ENCODE assay signal across 1 cellular context in the genomic region with DNA sequence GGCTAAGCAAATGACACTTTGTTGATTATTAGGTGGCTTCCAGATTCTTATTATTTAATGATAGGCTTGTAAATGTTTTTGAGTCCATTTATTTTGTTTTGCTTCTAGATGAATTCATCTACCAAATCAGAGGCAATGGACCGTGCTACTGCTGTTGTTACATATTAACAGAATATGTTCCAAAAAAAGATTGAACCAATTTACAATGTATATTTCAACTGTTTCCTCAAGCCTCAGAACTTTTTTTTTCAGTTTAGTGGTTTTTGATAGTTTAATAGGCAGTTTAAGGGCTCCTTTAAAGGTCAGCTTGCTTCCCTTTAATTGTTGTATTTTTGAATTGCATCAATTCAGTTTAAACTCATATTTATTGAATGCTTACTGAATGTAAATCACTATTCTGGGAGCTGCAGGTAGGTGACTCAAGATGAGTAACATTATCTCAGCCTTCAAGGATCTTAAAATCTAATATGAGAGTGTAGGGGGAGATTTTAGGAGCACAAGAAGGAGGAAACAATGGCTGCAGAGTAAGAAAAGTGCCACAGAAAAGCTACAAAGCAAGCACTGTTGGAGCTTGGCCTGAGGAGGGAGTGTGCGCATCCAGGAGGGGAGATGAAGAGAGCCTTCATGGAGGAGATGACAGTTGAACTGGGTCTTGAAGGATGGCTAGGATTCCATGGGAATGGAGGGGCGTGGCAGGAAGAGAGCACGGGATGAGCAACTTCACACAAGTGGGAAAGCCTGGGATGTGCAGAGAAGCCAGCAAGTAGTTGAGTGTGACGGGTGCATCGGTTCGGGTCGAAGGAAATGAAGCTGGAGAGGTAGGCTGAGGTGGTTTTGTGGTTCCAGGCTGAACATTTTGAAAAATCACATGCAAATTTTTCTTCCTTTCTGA.
TF ChIP-seq lines count a peak whose summit lies in the region.

No MANE protein-coding gene starts in this region.

TF ChIP-seq in GM12878, 131 proteins besides CTCF, POLR2A, EP300 and RAD21:
- TF ChIP-seq CHD2 (IDR thresholded peaks at IDR 0.05; ENCODE audit: borderline replicate concordance, low read depth, low read length) (no peak), TCF3 (IDR thresholded peaks at IDR 0.05; ENCODE audit: borderline replicate concordance, insufficient read depth, low read depth, low read length) (no peak), EED (IDR thresholded peaks at IDR 0.05; ENCODE audit: low read depth) (peak; percentile 93), POU2F2 (IDR thresholded peaks at IDR 0.05; ENCODE audit: borderline replicate concordance, low read depth, low read length) (peak; percentile 41; the same call in 1 of the 3 replicates), TARDBP (IDR thresholded peaks at IDR 0.05; ENCODE audit: borderline replicate concordance) (no peak), RAD51 (IDR thresholded peaks at IDR 0.05) (peak; percentile 25; the same call in 1 of the 2 replicates), GABPA (IDR thresholded peaks at IDR 0.05; ENCODE audit: low read depth) (no peak), TBL1XR1 (IDR thresholded peaks at IDR 0.05; ENCODE audit: low read depth, low read length) (no peak), NBN (IDR thresholded peaks at IDR 0.05) (no peak), STAT3 (IDR thresholded peaks at IDR 0.05; ENCODE audit: low read depth, low read length) (no peak), MTA2 (IDR thresholded peaks at IDR 0.05; ENCODE audit: low read depth) (peak; percentile 72), IKZF2 (IDR thresholded peaks at IDR 0.05) (peak; percentile 73 to 85), HDAC6 (IDR thresholded peaks at IDR 0.05; ENCODE audit: unreplicated experiment) (no peak), PAX5 (IDR thresholded peaks at IDR 0.05; ENCODE audit: borderline replicate concordance, low read depth, low read length) (0 out of 2 replicates have a peak, but pooled peaks have one; percentile 19), ZNF384 (IDR thresholded peaks at IDR 0.05; ENCODE audit: borderline replicate concordance, low read depth, low read length) (peak; percentile 62; the same call in 1 of the 2 replicates), NR2F1 (conservative IDR thresholded peaks at IDR 0.05) (peak; percentile 39), MTA3 (IDR thresholded peaks at IDR 0.05; ENCODE audit: borderline replicate concordance, low read length) (no peak), WRNIP1 (IDR thresholded peaks at IDR 0.05; ENCODE audit: borderline replicate concordance, low read depth, low read length) (0 out of 2 replicates have a peak, but pooled peaks have one; percentile 59), KDM1A (IDR thresholded peaks at IDR 0.05; ENCODE audit: borderline replicate concordance) (no peak), ZBED1 (IDR thresholded peaks at IDR 0.05; ENCODE audit: borderline replicate concordance) (no peak), ETV6 (conservative IDR thresholded peaks at IDR 0.05 in 1 of 2, IDR thresholded peaks at IDR 0.05 in 1 of 2; ENCODE audit: borderline replicate concordance in 1 of 2, low read depth in 1 of 2) (no peak), RUNX3 (IDR thresholded peaks at IDR 0.05; ENCODE audit: low read length) (peak; percentile 90), SMARCA5 (IDR thresholded peaks at IDR 0.05) (peak; percentile 49), SMAD1 (IDR thresholded peaks at IDR 0.05; ENCODE audit: low read depth, partially characterized antibody) (no peak), JUNB (IDR thresholded peaks at IDR 0.05) (no peak), ZNF24 (IDR thresholded peaks at IDR 0.05) (0 out of 2 replicates have a peak, but pooled peaks have one; percentile 40), LARP7 (IDR thresholded peaks at IDR 0.05) (no peak), IRF4 (IDR thresholded peaks at IDR 0.05; ENCODE audit: low read depth, low read length) (0 out of 2 replicates have a peak, but pooled peaks have one; percentile 29), IKZF1 (conservative IDR thresholded peaks at IDR 0.05) (peak; percentile 85), GATAD2B (conservative IDR thresholded peaks at IDR 0.05; ENCODE audit: low read depth) (no peak), YY1 (IDR thresholded peaks at IDR 0.05; ENCODE audit: low read depth, low read length) (peak; percentile 47; the same call in 1 of the 2 replicates), BHLHE40 (IDR thresholded peaks at IDR 0.05; ENCODE audit: borderline replicate concordance in 1 of 2, low read depth in 2 of 2, low read length in 1 of 2) (0 out of 4 replicates have a peak, but pooled peaks of 1 of the 2 experiments have one; percentile 14), HCFC1 (IDR thresholded peaks at IDR 0.05; ENCODE audit: low read length) (0 out of 2 replicates have a peak, but pooled peaks have one; percentile 13), RBBP5 (conservative IDR thresholded peaks at IDR 0.05) (no peak), MEF2B (IDR thresholded peaks at IDR 0.05; ENCODE audit: partially characterized antibody, poor library complexity, severe bottlenecking) (peak; percentile 61), HDGF (IDR thresholded peaks at IDR 0.05) (peak; percentile 96), RFX5 (IDR thresholded peaks at IDR 0.05; ENCODE audit: low read depth, low read length) (no peak), EGR1 (IDR thresholded peaks at IDR 0.05; ENCODE audit: borderline replicate concordance in 1 of 2, low read depth in 2 of 2, low read length in 2 of 2) (no peak), RB1 (IDR thresholded peaks at IDR 0.05; ENCODE audit: borderline replicate concordance) (no peak)
- TF ChIP-seq, protein P1, sequence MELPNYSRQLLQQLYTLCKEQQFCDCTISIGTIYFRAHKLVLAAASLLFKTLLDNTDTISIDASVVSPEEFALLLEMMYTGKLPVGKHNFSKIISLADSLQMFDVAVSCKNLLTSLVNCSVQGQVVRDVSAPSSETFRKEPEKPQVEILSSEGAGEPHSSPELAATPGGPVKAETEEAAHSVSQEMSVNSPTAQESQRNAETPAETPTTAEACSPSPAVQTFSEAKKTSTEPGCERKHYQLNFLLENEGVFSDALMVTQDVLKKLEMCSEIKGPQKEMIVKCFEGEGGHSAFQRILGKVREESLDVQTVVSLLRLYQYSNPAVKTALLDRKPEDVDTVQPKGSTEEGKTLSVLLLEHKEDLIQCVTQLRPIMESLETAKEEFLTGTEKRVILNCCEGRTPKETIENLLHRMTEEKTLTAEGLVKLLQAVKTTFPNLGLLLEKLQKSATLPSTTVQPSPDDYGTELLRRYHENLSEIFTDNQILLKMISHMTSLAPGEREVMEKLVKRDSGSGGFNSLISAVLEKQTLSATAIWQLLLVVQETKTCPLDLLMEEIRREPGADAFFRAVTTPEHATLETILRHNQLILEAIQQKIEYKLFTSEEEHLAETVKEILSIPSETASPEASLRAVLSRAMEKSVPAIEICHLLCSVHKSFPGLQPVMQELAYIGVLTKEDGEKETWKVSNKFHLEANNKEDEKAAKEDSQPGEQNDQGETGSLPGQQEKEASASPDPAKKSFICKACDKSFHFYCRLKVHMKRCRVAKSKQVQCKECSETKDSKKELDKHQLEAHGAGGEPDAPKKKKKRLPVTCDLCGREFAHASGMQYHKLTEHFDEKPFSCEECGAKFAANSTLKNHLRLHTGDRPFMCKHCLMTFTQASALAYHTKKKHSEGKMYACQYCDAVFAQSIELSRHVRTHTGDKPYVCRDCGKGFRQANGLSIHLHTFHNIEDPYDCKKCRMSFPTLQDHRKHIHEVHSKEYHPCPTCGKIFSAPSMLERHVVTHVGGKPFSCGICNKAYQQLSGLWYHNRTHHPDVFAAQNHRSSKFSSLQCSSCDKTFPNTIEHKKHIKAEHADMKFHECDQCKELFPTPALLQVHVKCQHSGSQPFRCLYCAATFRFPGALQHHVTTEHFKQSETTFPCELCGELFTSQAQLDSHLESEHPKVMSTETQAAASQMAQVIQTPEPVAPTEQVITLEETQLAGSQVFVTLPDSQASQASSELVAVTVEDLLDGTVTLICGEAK (IDR thresholded peaks at IDR 0.05; ENCODE audit: borderline replicate concordance): no peak
- TF ChIP-seq, protein P2, sequence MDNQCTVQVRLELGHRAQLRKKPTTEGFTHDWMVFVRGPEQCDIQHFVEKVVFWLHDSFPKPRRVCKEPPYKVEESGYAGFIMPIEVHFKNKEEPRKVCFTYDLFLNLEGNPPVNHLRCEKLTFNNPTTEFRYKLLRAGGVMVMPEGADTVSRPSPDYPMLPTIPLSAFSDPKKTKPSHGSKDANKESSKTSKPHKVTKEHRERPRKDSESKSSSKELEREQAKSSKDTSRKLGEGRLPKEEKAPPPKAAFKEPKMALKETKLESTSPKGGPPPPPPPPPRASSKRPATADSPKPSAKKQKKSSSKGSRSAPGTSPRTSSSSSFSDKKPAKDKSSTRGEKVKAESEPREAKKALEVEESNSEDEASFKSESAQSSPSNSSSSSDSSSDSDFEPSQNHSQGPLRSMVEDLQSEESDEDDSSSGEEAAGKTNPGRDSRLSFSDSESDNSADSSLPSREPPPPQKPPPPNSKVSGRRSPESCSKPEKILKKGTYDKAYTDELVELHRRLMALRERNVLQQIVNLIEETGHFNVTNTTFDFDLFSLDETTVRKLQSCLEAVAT (IDR thresholded peaks at IDR 0.05): peak; percentile 40; the same call in 1 of the 2 replicates
- TF ChIP-seq, protein P3, sequence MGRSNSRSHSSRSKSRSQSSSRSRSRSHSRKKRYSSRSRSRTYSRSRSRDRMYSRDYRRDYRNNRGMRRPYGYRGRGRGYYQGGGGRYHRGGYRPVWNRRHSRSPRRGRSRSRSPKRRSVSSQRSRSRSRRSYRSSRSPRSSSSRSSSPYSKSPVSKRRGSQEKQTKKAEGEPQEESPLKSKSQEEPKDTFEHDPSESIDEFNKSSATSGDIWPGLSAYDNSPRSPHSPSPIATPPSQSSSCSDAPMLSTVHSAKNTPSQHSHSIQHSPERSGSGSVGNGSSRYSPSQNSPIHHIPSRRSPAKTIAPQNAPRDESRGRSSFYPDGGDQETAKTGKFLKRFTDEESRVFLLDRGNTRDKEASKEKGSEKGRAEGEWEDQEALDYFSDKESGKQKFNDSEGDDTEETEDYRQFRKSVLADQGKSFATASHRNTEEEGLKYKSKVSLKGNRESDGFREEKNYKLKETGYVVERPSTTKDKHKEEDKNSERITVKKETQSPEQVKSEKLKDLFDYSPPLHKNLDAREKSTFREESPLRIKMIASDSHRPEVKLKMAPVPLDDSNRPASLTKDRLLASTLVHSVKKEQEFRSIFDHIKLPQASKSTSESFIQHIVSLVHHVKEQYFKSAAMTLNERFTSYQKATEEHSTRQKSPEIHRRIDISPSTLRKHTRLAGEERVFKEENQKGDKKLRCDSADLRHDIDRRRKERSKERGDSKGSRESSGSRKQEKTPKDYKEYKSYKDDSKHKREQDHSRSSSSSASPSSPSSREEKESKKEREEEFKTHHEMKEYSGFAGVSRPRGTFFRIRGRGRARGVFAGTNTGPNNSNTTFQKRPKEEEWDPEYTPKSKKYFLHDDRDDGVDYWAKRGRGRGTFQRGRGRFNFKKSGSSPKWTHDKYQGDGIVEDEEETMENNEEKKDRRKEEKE (IDR thresholded peaks at IDR 0.05): no peak
- TF ChIP-seq, protein P4, sequence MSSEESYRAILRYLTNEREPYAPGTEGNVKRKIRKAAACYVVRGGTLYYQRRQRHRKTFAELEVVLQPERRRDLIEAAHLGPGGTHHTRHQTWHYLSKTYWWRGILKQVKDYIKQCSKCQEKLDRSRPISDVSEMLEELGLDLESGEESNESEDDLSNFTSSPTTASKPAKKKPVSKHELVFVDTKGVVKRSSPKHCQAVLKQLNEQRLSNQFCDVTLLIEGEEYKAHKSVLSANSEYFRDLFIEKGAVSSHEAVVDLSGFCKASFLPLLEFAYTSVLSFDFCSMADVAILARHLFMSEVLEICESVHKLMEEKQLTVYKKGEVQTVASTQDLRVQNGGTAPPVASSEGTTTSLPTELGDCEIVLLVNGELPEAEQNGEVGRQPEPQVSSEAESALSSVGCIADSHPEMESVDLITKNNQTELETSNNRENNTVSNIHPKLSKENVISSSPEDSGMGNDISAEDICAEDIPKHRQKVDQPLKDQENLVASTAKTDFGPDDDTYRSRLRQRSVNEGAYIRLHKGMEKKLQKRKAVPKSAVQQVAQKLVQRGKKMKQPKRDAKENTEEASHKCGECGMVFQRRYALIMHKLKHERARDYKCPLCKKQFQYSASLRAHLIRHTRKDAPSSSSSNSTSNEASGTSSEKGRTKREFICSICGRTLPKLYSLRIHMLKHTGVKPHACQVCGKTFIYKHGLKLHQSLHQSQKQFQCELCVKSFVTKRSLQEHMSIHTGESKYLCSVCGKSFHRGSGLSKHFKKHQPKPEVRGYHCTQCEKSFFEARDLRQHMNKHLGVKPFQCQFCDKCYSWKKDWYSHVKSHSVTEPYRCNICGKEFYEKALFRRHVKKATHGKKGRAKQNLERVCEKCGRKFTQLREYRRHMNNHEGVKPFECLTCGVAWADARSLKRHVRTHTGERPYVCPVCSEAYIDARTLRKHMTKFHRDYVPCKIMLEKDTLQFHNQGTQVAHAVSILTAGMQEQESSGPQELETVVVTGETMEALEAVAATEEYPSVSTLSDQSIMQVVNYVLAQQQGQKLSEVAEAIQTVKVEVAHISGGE (CRISPR knock-in tag; IDR thresholded peaks at IDR 0.05): no peak
